15 cellular contexts compared by ENCODE assay signal in the genomic region with DNA sequence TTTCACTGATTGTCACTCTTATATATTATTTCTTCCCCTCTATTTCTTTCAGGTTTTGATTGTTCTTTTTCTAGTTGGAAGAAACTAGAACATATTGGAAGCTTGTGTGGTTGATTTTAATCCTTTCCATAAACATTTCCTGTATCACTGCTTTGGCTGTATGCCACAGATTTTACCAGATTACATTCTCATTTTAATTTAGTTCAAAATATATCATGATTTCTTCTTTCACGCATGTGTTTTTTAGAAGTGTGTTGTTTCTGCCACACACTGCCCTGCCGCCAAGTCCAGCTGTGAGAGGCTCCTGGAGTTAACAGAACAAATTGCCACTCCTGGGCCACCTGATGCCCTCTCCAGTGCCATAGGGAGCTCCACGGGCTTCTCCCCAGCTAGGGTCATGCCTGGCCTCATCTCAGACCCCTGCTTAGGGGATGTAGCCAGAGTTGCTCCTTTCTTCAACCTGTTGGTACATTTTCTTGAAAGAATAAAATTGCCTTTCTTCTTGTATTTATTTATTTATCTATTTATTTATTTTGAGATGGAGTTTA.
DNase-seq lines count a peak whose midpoint lies in the region; ATAC-seq and TF ChIP-seq lines count a peak whose summit lies in the region.
"Had no signal": no experiment of that assay in that cellular context is flagged by ENCODE, and none has a peak within 500 bp of the region (broad histone marks: within the 10 kb centered on the region; RNA-seq: fewer than 3 reads in every experiment).

No MANE protein-coding gene starts in this region.

- no peaks in the 10 kb centered on the region for H3K4me1 Mint-ChIP-seq in activated CD8-positive, alpha-beta T cell treated with anti-CD3 and anti-CD28 coated beads, Interleukin-2, amount 10 ng/mL, durations not matched to agents 7 days and 5 days (ENCODE audit: low read depth)
- H3K4me1 Mint-ChIP-seq in activated CD8-positive, alpha-beta T cell treated with anti-CD3 and anti-CD28 coated beads for 36 hours (ENCODE audit: low read depth), result no peaks in the 10 kb centered on the region
- H3K4me1 Mint-ChIP-seq: CD4-positive, CD25-positive, alpha-beta regulatory T cell had no signal

- DNase-seq in activated CD8-positive, alpha-beta T cell treated with anti-CD3 and anti-CD28 coated beads, Interleukin-2, amount 10 ng/mL, durations not matched to agents 7 days and 5 days, result peak; percentile 10
- no peak for DNase-seq in activated CD8-positive, alpha-beta T cell treated with anti-CD3 and anti-CD28 coated beads for 36 hours
- DNase-seq in colonic mucosa (peak; percentile 4), fibroblast of villous mesenchyme (ENCODE audit: low read depth) (peak; percentile 14), NCI-H1436 (lab: John Stamatoyannopoulos, UW) (no peak)
- DNase-seq: 8988T; ACHN; CD4-positive, CD25-positive, alpha-beta regulatory T cell; DMS53; GF-D8; H7 had no signal

- no peak overlapping the region for H3K4me3 Mint-ChIP-seq in activated CD8-positive, alpha-beta T cell treated with anti-CD3 and anti-CD28 coated beads, Interleukin-2, amount 10 ng/mL, durations not matched to agents 7 days and 5 days
- H3K4me3 Mint-ChIP-seq in activated CD8-positive, alpha-beta T cell treated with anti-CD3 and anti-CD28 coated beads for 36 hours, result no peak overlapping the region
- H3K4me3 Mint-ChIP-seq: CD4-positive, CD25-positive, alpha-beta regulatory T cell; GM23338 had no signal

- no peaks in the 10 kb centered on the region for H3K36me3 Mint-ChIP-seq in activated CD8-positive, alpha-beta T cell treated with anti-CD3 and anti-CD28 coated beads, Interleukin-2, amount 10 ng/mL, durations not matched to agents 7 days and 5 days (ENCODE audit: low read depth)
- no peaks in the 10 kb centered on the region for H3K36me3 Mint-ChIP-seq in activated CD8-positive, alpha-beta T cell treated with anti-CD3 and anti-CD28 coated beads for 36 hours (ENCODE audit: low read depth)
- H3K36me3 Mint-ChIP-seq: CD4-positive, CD25-positive, alpha-beta regulatory T cell had no signal

- no peaks in the 10 kb centered on the region for H3K4me1 ChIP-seq in colonic mucosa

- no peaks in the 10 kb centered on the region for H3K9me3 Mint-ChIP-seq in activated CD8-positive, alpha-beta T cell treated with anti-CD3 and anti-CD28 coated beads, Interleukin-2, amount 10 ng/mL, durations not matched to agents 7 days and 5 days (ENCODE audit: insufficient read depth)
- H3K9me3 Mint-ChIP-seq in activated CD8-positive, alpha-beta T cell treated with anti-CD3 and anti-CD28 coated beads for 36 hours, result no peaks in the 10 kb centered on the region

- intact Hi-C loops in activated CD8-positive, alpha-beta T cell treated with anti-CD3 and anti-CD28 coated beads for 36 hours (cut with micrococcal nuclease), result no loop called here
- intact Hi-C loops in colonic mucosa (cut with DNase I), result no loop called here

- no peak overlapping the region for H3K9ac ChIP-seq in colonic mucosa (ENCODE audit: low read depth in 2 of 2, low read length in 2 of 2)
- H3K9ac ChIP-seq: BLaER1 treated with 17β-estradiol and CSF1 and Interleukin-3, amounts not matched to agents 10 nM and 100 nM had no signal

- no peak overlapping the region for H3K27ac Mint-ChIP-seq in activated CD8-positive, alpha-beta T cell treated with anti-CD3 and anti-CD28 coated beads, Interleukin-2, amount 10 ng/mL, durations not matched to agents 7 days and 5 days
- no peak overlapping the region for H3K27ac Mint-ChIP-seq in activated CD8-positive, alpha-beta T cell treated with anti-CD3 and anti-CD28 coated beads for 36 hours
- H3K27ac Mint-ChIP-seq: CD4-positive, CD25-positive, alpha-beta regulatory T cell; GM23338 had no signal

- no peak for TF ChIP-seq CTCF in activated CD8-positive, alpha-beta T cell treated with anti-CD3 and anti-CD28 coated beads for 36 hours (IDR thresholded peaks at IDR 0.05)
- no peak for TF ChIP-seq CTCF in colonic mucosa (IDR thresholded peaks at IDR 0.05)
- TF ChIP-seq CTCF in fibroblast of villous mesenchyme (IDR thresholded peaks at IDR 0.05; ENCODE audit: insufficient read depth, low read depth, low read length), result no peak

- POLR2A ChIA-PET in activated CD8-positive, alpha-beta T cell treated with anti-CD3 and anti-CD28 coated beads, Interleukin-2, amount 10 ng/mL, durations not matched to agents 7 days and 5 days (lab: Charles Lee), result no interaction called here
- POLR2A ChIA-PET in activated CD8-positive, alpha-beta T cell treated with anti-CD3 and anti-CD28 coated beads for 36 hours (lab: Charles Lee), result no interaction called here

- H3K4me3 ChIP-seq in colonic mucosa (no peak overlapping the region), fibroblast of villous mesenchyme (ENCODE audit: low read depth, low read length) (no peak overlapping the region)
- H3K4me3 ChIP-seq: BLaER1 treated with 17β-estradiol and CSF1 and Interleukin-3, amounts not matched to agents 10 nM and 100 nM; GM23338 had no signal

- no peaks in the 10 kb centered on the region for H3K36me3 ChIP-seq in colonic mucosa
- H3K36me3 ChIP-seq: BLaER1 treated with 17β-estradiol and CSF1 and Interleukin-3, amounts not matched to agents 10 nM and 100 nM had no signal

- H3K27ac ChIP-seq in colonic mucosa, result no peak overlapping the region
- H3K27ac ChIP-seq: BLaER1 treated with 17β-estradiol and CSF1 and Interleukin-3, amounts not matched to agents 10 nM and 100 nM had no signal

- no peak for ATAC-seq in activated CD8-positive, alpha-beta T cell treated with anti-CD3 and anti-CD28 coated beads, Interleukin-2, amount 10 ng/mL, durations not matched to agents 7 days and 5 days
- ATAC-seq in activated CD8-positive, alpha-beta T cell treated with anti-CD3 and anti-CD28 coated beads for 36 hours, result no peak
- ATAC-seq in GM19452 (IDR thresholded peaks at IDR 0.05; ENCODE audit: unreplicated experiment), result no peak
- no peak for ATAC-seq in GM18868 (IDR thresholded peaks at IDR 0.05; ENCODE audit: unreplicated experiment)
- ATAC-seq: GM23338 had no signal

- CTCF ChIA-PET in activated CD8-positive, alpha-beta T cell treated with anti-CD3 and anti-CD28 coated beads, Interleukin-2, amount 10 ng/mL, durations not matched to agents 7 days and 5 days (lab: Charles Lee), result no interaction called here
- CTCF ChIA-PET in activated CD8-positive, alpha-beta T cell treated with anti-CD3 and anti-CD28 coated beads for 36 hours (lab: Charles Lee), result no interaction called here

- peaks cover 9% of the 10 kb centered on the region for H3K27me3 Mint-ChIP-seq in activated CD8-positive, alpha-beta T cell treated with anti-CD3 and anti-CD28 coated beads, Interleukin-2, amount 10 ng/mL, durations not matched to agents 7 days and 5 days (ENCODE audit: low read depth)
- peaks cover 3% of the 10 kb centered on the region for H3K27me3 Mint-ChIP-seq in activated CD8-positive, alpha-beta T cell treated with anti-CD3 and anti-CD28 coated beads for 36 hours

- no peaks in the 10 kb centered on the region for H3K9me3 ChIP-seq in colonic mucosa
- H3K9me3 ChIP-seq: BLaER1 treated with 17β-estradiol and CSF1 and Interleukin-3, amounts not matched to agents 10 nM and 100 nM had no signal

- H3K27me3 ChIP-seq in colonic mucosa, result no peaks in the 10 kb centered on the region
- H3K27me3 ChIP-seq: BLaER1 treated with 17β-estradiol and CSF1 and Interleukin-3, amounts not matched to agents 10 nM and 100 nM had no signal

Comparison
In these comparisons a context has a peak if more than half of its experiments do, and no peak if none do; other contexts are left out.
1. DNase-seq: peak in activated CD8-positive, alpha-beta T cell treated with anti-CD3 and anti-CD28 coated beads, Interleukin-2, amount 10 ng/mL, durations not matched to agents 7 days and 5 days (single experiment), colonic mucosa (single experiment) and fibroblast of villous mesenchyme (single experiment); none in activated CD8-positive, alpha-beta T cell treated with anti-CD3 and anti-CD28 coated beads for 36 hours (single experiment) and NCI-H1436 (single experiment).